ENCODE assay signal across 11 cellular contexts in the genomic region with DNA sequence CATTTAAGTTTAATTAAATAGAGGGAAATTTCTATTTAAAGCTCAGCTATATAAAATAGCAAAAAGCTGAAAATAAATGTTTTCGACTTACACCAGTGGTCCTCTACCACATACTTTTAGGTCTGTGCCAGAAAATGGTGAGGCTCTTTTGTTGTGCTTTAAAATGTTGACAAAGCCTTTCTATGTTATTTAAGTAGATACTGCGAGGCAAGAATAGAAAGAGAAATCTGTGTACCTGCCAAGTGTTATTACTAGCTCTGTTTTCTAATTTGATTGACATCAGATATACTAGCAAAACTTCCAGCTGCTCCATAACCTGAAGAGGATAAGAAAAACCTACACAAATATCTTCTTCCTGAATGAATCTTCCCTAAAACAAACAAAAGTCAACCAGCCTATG. TPM values are rescaled to one million over a fixed set of nuclear protein-coding genes. Genes with fewer than 3 reads are reported as not detected.
DNase-seq lines count a peak whose midpoint lies in the region; ATAC-seq, FAIRE-seq and TF ChIP-seq lines count a peak whose summit lies in the region.
"Had no signal": no experiment of that assay in that cellular context is flagged by ENCODE, and none has a peak within 500 bp of the region (broad histone marks: within the 10 kb centered on the region; RNA-seq: fewer than 3 reads in every experiment).

No MANE protein-coding gene starts in this region.

- peaks cover 0 to 47% (median 24%) of the 10 kb centered on the region in 4 donors for H3K36me3 ChIP-seq in liver (ENCODE audit: control insufficient read depth in 4 of 4, insufficient read depth in 3 of 4, low read depth in 1 of 4, low read length in 3 of 4)
- H3K36me3 ChIP-seq in HepG2 (replicated peaks in 1 of 2; ENCODE audit: control insufficient read depth in 1 of 2, insufficient read depth in 2 of 2, low read length in 2 of 2): peaks cover 12 to 61% of the 10 kb centered on the region in 2 experiments
- H3K36me3 ChIP-seq in naive thymus-derived CD4-positive, alpha-beta T cell (ENCODE audit: control insufficient read depth in 2 of 3, insufficient read depth in 3 of 3, low read length in 3 of 3): peaks cover 0 to 10% (median 1%) of the 10 kb centered on the region in 3 experiments
- peaks cover 0 to 1% of the 10 kb centered on the region in 2 donors for H3K36me3 ChIP-seq in aorta (ENCODE audit: control insufficient read depth in 1 of 2, insufficient read depth in 2 of 2, low read length in 1 of 2)

- CTCF ChIA-PET in HepG2 (lab: Yijun Ruan, JAX; ENCODE audit: low intra/inter-chr PET ratio, low total read pairs): no interaction called here
- CTCF ChIA-PET in naive thymus-derived CD4-positive, alpha-beta T cell (lab: Charles Lee): interaction anchor here (0.7 to 4.9 kb wide), 8 partner anchors 9 to 287 kb away, joined by 3 to 49 read pairs (median 15); no protein-coding TSS in a partner anchor

- H3K9me3 Mint-ChIP-seq in activated naive CD8-positive, alpha-beta T cell treated with anti-CD3 and anti-CD28 coated beads, Interleukin-2, amount 10 ng/mL, durations not matched to agents 7 days and 5 days: no peaks in the 10 kb centered on the region
- H3K9me3 Mint-ChIP-seq in naive thymus-derived CD4-positive, alpha-beta T cell: peaks cover 0 to 6% (median 2%) of the 10 kb centered on the region in 11 donors

- TF ChIP-seq EP300 in HepG2 (IDR thresholded peaks at IDR 0.05; ENCODE audit: low read depth in 2 of 2, low read length in 2 of 2): no peak
- TF ChIP-seq EP300 in HepG2 (CRISPR knock-in tag; IDR thresholded peaks at IDR 0.05; ENCODE audit: borderline replicate concordance): no peak

- BruUV-seq in HepG2 (replicated peaks; lab: Mats Ljungman, UMichigan): no TSS peak

- H3K4me2 ChIP-seq in HepG2 (ENCODE audit: low read depth, low read length): no peak overlapping the region

- intact Hi-C loops in HepG2 (cut with micrococcal nuclease; ENCODE audit: unreplicated experiment) (no loop called here), aorta (cut with DNase I) (no loop called here)
- intact Hi-C loops in naive thymus-derived CD4-positive, alpha-beta T cell (cut with micrococcal nuclease): loop anchor here in 1 of 2 donors (1.0 to 10.0 kb wide), 3 partner anchors 54 to 489 kb away; partner anchors contain the start of genes LPIN2, METTL4 and NDC80

- no peaks in the 10 kb centered on the region for H3K27me3 Mint-ChIP-seq in activated naive CD8-positive, alpha-beta T cell treated with anti-CD3 and anti-CD28 coated beads, Interleukin-2, amount 10 ng/mL, durations not matched to agents 7 days and 5 days
- H3K27me3 Mint-ChIP-seq in naive thymus-derived CD4-positive, alpha-beta T cell: no peaks in the 10 kb centered on the region

- H3K9me3 ChIP-seq in liver (ENCODE audit: control insufficient read depth in 4 of 4, low read length in 3 of 4) (no peaks in the 10 kb centered on the region), HepG2 (ENCODE audit: low read length) (no peaks in the 10 kb centered on the region), aorta (ENCODE audit: control insufficient read depth, low read length) (no peaks in the 10 kb centered on the region)
- H3K9me3 ChIP-seq in naive thymus-derived CD4-positive, alpha-beta T cell (ENCODE audit: control insufficient read depth in 2 of 3, low read length in 3 of 3): no peaks in the 10 kb centered on the region
- H3K9me3 ChIP-seq: Caco-2 had no signal

- peaks cover 27% of the 10 kb centered on the region for H3K36me3 Mint-ChIP-seq in activated naive CD8-positive, alpha-beta T cell treated with anti-CD3 and anti-CD28 coated beads, Interleukin-2, amount 10 ng/mL, durations not matched to agents 7 days and 5 days
- H3K36me3 Mint-ChIP-seq in naive thymus-derived CD4-positive, alpha-beta T cell: peaks cover 8 to 50% (median 14%) of the 10 kb centered on the region in 5 donors

- POLR2A ChIA-PET in HepG2 (lab: Yijun Ruan, JAX): no interaction called here
- POLR2A ChIA-PET in activated naive CD8-positive, alpha-beta T cell treated with anti-CD3 and anti-CD28 coated beads, Interleukin-2, amount 10 ng/mL, durations not matched to agents 7 days and 5 days (lab: Charles Lee): interaction anchor here (3.5 to 8.1 kb wide), 4 partner anchors 11 to 288 kb away, joined by 23 to 104 read pairs (median 68); partner anchors contain the start of gene MYL12A
- POLR2A ChIA-PET in naive thymus-derived CD4-positive, alpha-beta T cell (lab: Charles Lee): interaction anchor here (0.5 to 10.2 kb wide), 10 partner anchors 9 to 301 kb away, joined by 3 to 335 read pairs (median 3); partner anchors contain the start of gene MYL12A

- H3K4me1 Mint-ChIP-seq in activated naive CD8-positive, alpha-beta T cell treated with anti-CD3 and anti-CD28 coated beads, Interleukin-2, amount 10 ng/mL, durations not matched to agents 7 days and 5 days: peaks cover 74% of the 10 kb centered on the region
- H3K4me1 Mint-ChIP-seq in naive thymus-derived CD4-positive, alpha-beta T cell: peaks cover 49 to 97% (median 92%) of the 10 kb centered on the region in 7 donors

- peaks cover 68% of the 10 kb centered on the region for H3K79me2 ChIP-seq in HepG2 (ENCODE audit: insufficient read depth, low read length)

- H3K27ac ChIP-seq in liver (ENCODE audit: low read depth in 1 of 2, low read length in 2 of 2) (peak overlapping the region; percentile 17 to 73), HepG2 (ENCODE audit: extremely low read length, insufficient read depth, low read length) (no peak overlapping the region), aorta (ENCODE audit: low read depth in 1 of 2, low read length in 2 of 2) (no peak overlapping the region)
- peak overlapping the region; percentile 68 for H3K27ac ChIP-seq in naive thymus-derived CD4-positive, alpha-beta T cell (ENCODE audit: low read depth, low read length)

- H3K4me1 ChIP-seq in liver (ENCODE audit: control insufficient read depth in 4 of 4, insufficient read depth in 4 of 4, low read length in 3 of 4): peaks cover 2 to 59% (median 46%) of the 10 kb centered on the region in 4 donors
- peaks cover 65% of the 10 kb centered on the region for H3K4me1 ChIP-seq in HepG2 (ENCODE audit: insufficient read depth, low read length)
- peaks cover 88 to 89% of the 10 kb centered on the region in 2 donors for H3K4me1 ChIP-seq in naive thymus-derived CD4-positive, alpha-beta T cell (ENCODE audit: control insufficient read depth in 2 of 2, insufficient read depth in 2 of 2, low read length in 2 of 2)
- H3K4me1 ChIP-seq in aorta (ENCODE audit: control insufficient read depth in 1 of 2, insufficient read depth in 2 of 2, low read length in 2 of 2): peaks cover 5 to 7% of the 10 kb centered on the region in 2 donors
- H3K4me1 ChIP-seq: Caco-2 had no signal

- FAIRE-seq in HepG2 (lab: Jason Lieb, UNC): no peak

- H3K27me3 ChIP-seq in liver (ENCODE audit: control insufficient read depth in 4 of 4, insufficient read depth in 4 of 4, low read length in 3 of 4): no peaks in the 10 kb centered on the region
- H3K27me3 ChIP-seq in HepG2 (ENCODE audit: control insufficient read depth in 1 of 2, insufficient read depth in 2 of 2, low read length in 2 of 2): no peaks in the 10 kb centered on the region
- no peaks in the 10 kb centered on the region for H3K27me3 ChIP-seq in naive thymus-derived CD4-positive, alpha-beta T cell (ENCODE audit: control insufficient read depth in 2 of 2, insufficient read depth in 2 of 2, low read length in 2 of 2)
- H3K27me3 ChIP-seq in aorta (ENCODE audit: control insufficient read depth in 1 of 2, insufficient read depth in 2 of 2, low read length in 1 of 2): no peaks in the 10 kb centered on the region

- DNase-seq in HepG2 (ENCODE audit: low spot score): no peak
- DNase-seq in activated naive CD8-positive, alpha-beta T cell treated with anti-CD3 and anti-CD28 coated beads, Interleukin-2, amount 10 ng/mL, durations not matched to agents 7 days and 5 days: no peak
- DNase-seq in naive thymus-derived CD4-positive, alpha-beta T cell: no peak
- DNase-seq in SHP77 (lab: John Stamatoyannopoulos, UW): no peak
- DNase-seq in aorta: no peak
- no peak for DNase-seq in GM19238 (ENCODE audit: insufficient read length, low spot score)
- DNase-seq: Caco-2, cerebellar nuclear complex, KG1 had no signal

- H4K20me1 ChIP-seq in HepG2 (ENCODE audit: insufficient read depth, low read length): peaks cover 42% of the 10 kb centered on the region

- no peak for TF ChIP-seq POLR2A in HepG2 (IDR thresholded peaks at IDR 0.05; ENCODE audit: insufficient read depth in 1 of 2, low read depth in 2 of 2, low read length in 2 of 2)

- in situ Hi-C loops in HepG2 (cut with HindIII; ENCODE audit: extremely low pct_ligation_motif_present, low pct_unique_long_range_greater_than_20kb): no loop called here

- H3K9ac ChIP-seq in liver (ENCODE audit: low read depth in 1 of 2, low read length in 2 of 2) (peak overlapping the region in 1 of 2 donors; percentile 10), HepG2 (ENCODE audit: insufficient read depth, low read depth, low read length) (no peak overlapping the region)

- TF ChIP-seq RAD21 in liver (IDR thresholded peaks at IDR 0.05): no peak
- no peak for TF ChIP-seq RAD21 in HepG2 (CRISPR knock-in tag; IDR thresholded peaks at IDR 0.05)

- peak overlapping the region; percentile 83 for H3K4me3 Mint-ChIP-seq in activated naive CD8-positive, alpha-beta T cell treated with anti-CD3 and anti-CD28 coated beads, Interleukin-2, amount 10 ng/mL, durations not matched to agents 7 days and 5 days
- peak overlapping the region; percentile 74 to 91 (median 82) for H3K4me3 Mint-ChIP-seq in naive thymus-derived CD4-positive, alpha-beta T cell

- H3K4me3 ChIP-seq in liver (ENCODE audit: low read depth in 1 of 3, low read length in 3 of 3) (no peak overlapping the region), HepG2 (replicated peaks in 1 of 3; ENCODE audit: insufficient read depth in 1 of 3, low read depth in 2 of 3, low read length in 3 of 3) (no peak overlapping the region), aorta (ENCODE audit: low read length in 2 of 2) (no peak overlapping the region)
- peak overlapping the region; percentile 9 for H3K4me3 ChIP-seq in naive thymus-derived CD4-positive, alpha-beta T cell (ENCODE audit: low read length)

- peak overlapping the region; percentile 99 for H3K27ac Mint-ChIP-seq in activated naive CD8-positive, alpha-beta T cell treated with anti-CD3 and anti-CD28 coated beads, Interleukin-2, amount 10 ng/mL, durations not matched to agents 7 days and 5 days
- peak overlapping the region; percentile 96 to 100 (median 99) for H3K27ac Mint-ChIP-seq in naive thymus-derived CD4-positive, alpha-beta T cell

- H2AFZ ChIP-seq in HepG2 (ENCODE audit: low read length): no peak overlapping the region

- ATAC-seq in HepG2: no peak
- no peak for ATAC-seq in activated naive CD8-positive, alpha-beta T cell treated with anti-CD3 and anti-CD28 coated beads, Interleukin-2, amount 10 ng/mL, durations not matched to agents 7 days and 5 days (ENCODE audit: low read depth)
- ATAC-seq in naive thymus-derived CD4-positive, alpha-beta T cell: no peak
- ATAC-seq in GM21515 (IDR thresholded peaks at IDR 0.05; ENCODE audit: unreplicated experiment): no peak
- ATAC-seq in aorta (ENCODE audit: low FRiP score): no peak

- WGBS in liver: 61% methylated on average over 2 of the region's 2 CpGs
- 91% methylated on average over 2 of the region's 2 CpGs for WGBS in HepG2 (ENCODE audit: low lambda C conversion rate)
- WGBS in aorta, 2 donors: 5 to 7% methylated on average over 2 of the region's 2 CpGs

- no peak for TF ChIP-seq CTCF in liver (IDR thresholded peaks at IDR 0.05; ENCODE audit: low read depth, low read length, missing input control)
- TF ChIP-seq CTCF in HepG2 (CRISPR knock-in tag; IDR thresholded peaks at IDR 0.05): no peak

RNA-seq across cellular contexts. Expression of gene LPIN2, which starts 53.6 kb away (rescaled TPM):
- total RNA-seq in liver (100 to 1,000 TPM; 142 to 284 TPM), HepG2 (2016; rRNA removed; fragmentation: Illumina TruSeq; extraction: Trizol) (46.0 and 59.5 TPM in 2 replicates), aorta (10 to 100 TPM; 34.8 to 42.4 TPM)
- polyA plus RNA-seq in liver (10 to 100 TPM; 58.6 to 63.3 TPM), HepG2 (2011; rRNA removed) (110 and 119 TPM in 2 replicates), aorta (10 to 100 TPM in 1 of 2 donors, 1 to 10 TPM in 1; 9.1 to 16.5 TPM)
- 12.8 and 14.6 TPM in 2 replicates for total RNA-seq in HepG2 (2016; cell fraction: cytosol; rRNA removed; fragmentation: Illumina TruSeq; extraction: Trizol; ENCODE audit: low read depth)
- 44.4 and 54.4 TPM in 2 replicates for total RNA-seq in HepG2 (2016; cell fraction: insoluble cytoplasmic fraction; rRNA removed; fragmentation: Illumina TruSeq; extraction: Trizol)
- 20.5 and 21.5 TPM in 2 replicates for total RNA-seq in HepG2 (2016; cell fraction: membrane; rRNA removed; fragmentation: Illumina TruSeq; extraction: Trizol)
- total RNA-seq in HepG2 (2016; cell fraction: nucleus; rRNA removed; fragmentation: Illumina TruSeq; extraction: Trizol): 50.5 and 53.1 TPM in 2 replicates
- polyA plus RNA-seq in HepG2 (2011; cell fraction: cytosol; rRNA removed): 76.4 and 101 TPM in 2 replicates
- 114 and 124 TPM in 2 replicates for polyA plus RNA-seq in HepG2 (2011; cell fraction: nucleus; rRNA removed)
- polyA plus RNA-seq in HepG2 (2012): 53.5 and 68.4 TPM in 2 replicates
- 1.7 and 2.2 TPM in 2 replicates for polyA plus RNA-seq in HepG2 (2016; cell fraction: cytosol; fragmentation: Illumina TruSeq; extraction: Trizol; ENCODE audit: low read depth)
- 32.7 and 38.7 TPM in 2 replicates for polyA plus RNA-seq in HepG2 (2016; cell fraction: insoluble cytoplasmic fraction; fragmentation: Illumina TruSeq; extraction: Trizol; ENCODE audit: low read depth)
- polyA plus RNA-seq in HepG2 (2016; cell fraction: membrane; fragmentation: Illumina TruSeq; extraction: Trizol; ENCODE audit: low read depth): 5.6 and 6.6 TPM in 2 replicates
- polyA plus RNA-seq in HepG2 (2016; cell fraction: nucleus; fragmentation: Illumina TruSeq; extraction: Trizol; ENCODE audit: insufficient read depth, low read depth): 51.6 and 53.6 TPM in 2 replicates
- polyA minus RNA-seq in HepG2 (2011; rRNA and poly(A)+ RNA removed; ENCODE audit: low replicate concordance): 31.2 and 149 TPM in 2 replicates
- 95.1 and 103 TPM in 2 replicates for polyA minus RNA-seq in HepG2 (2011; cell fraction: cytosol; rRNA and poly(A)+ RNA removed)
- 171 and 204 TPM in 2 replicates for polyA minus RNA-seq in HepG2 (2011; cell fraction: nucleus; rRNA and poly(A)+ RNA removed)
- total RNA-seq in activated naive CD8-positive, alpha-beta T cell treated with anti-CD3 and anti-CD28 coated beads, Interleukin-2, amount 10 ng/mL, durations not matched to agents 7 days and 5 days: 10 to 100 TPM; 91.0 to 93.9 TPM
- total RNA-seq in naive thymus-derived CD4-positive, alpha-beta T cell: 100 to 1,000 TPM in 1 of 5 experiments, 10 to 100 TPM in 4; 58.8 to 133 (median 73.6) TPM
- polyA plus RNA-seq in naive thymus-derived CD4-positive, alpha-beta T cell: 10 to 100 TPM; 63.7 to 73.1 TPM

Comparison
In these comparisons a context has a peak if more than half of its experiments do, and no peak if none do; other contexts are left out.
1. H3K27ac ChIP-seq: peak in liver (2 of 2) and naive thymus-derived CD4-positive, alpha-beta T cell (single experiment); none in HepG2 (single experiment) and aorta (0 of 2).